In genomic region chr18:12376034-12376717, GRCh38 we compare ENCODE assay signal across 8 cellular contexts. TPM values are rescaled to one million over a fixed set of nuclear protein-coding genes. Genes with fewer than 3 reads are reported as not detected.
A peak's percentile ranks its signal among the peaks of the same experiment; 100 is the strongest.
DNase-seq lines count a peak whose midpoint lies in the region; ATAC-seq, FAIRE-seq and TF ChIP-seq lines count a peak whose summit lies in the region.

No MANE protein-coding gene starts in this region.

- BruUV-seq in Panc1 (replicated peaks; lab: Mats Ljungman, UMichigan), result TSS peak; percentile 76

- peak overlapping the region; percentile 79 for H3K4me2 ChIP-seq in A549

- peaks cover 2% of the 10 kb centered on the region; the same call in 1 of the 2 replicates for H3K36me3 ChIP-seq in Panc1 (ENCODE audit: control insufficient read depth, insufficient read depth, low read length)
- no peaks in the 10 kb centered on the region for H3K36me3 ChIP-seq in liver (ENCODE audit: control insufficient read depth in 4 of 4, insufficient read depth in 3 of 4, low read depth in 1 of 4, low read length in 3 of 4)
- no peaks in the 10 kb centered on the region for H3K36me3 ChIP-seq in transverse colon

- no peak for TF ChIP-seq RAD21 in A549 (conservative IDR thresholded peaks at IDR 0.05 in 1 of 2, IDR thresholded peaks at IDR 0.05 in 1 of 2)
- TF ChIP-seq RAD21 in liver (IDR thresholded peaks at IDR 0.05), result no peak

- H3K9me3 ChIP-seq in A549 (no peaks in the 10 kb centered on the region), Panc1 (ENCODE audit: control insufficient read depth, insufficient read depth, low read depth, low read length) (no peaks in the 10 kb centered on the region), liver (ENCODE audit: control insufficient read depth in 4 of 4, low read length in 3 of 4) (no peaks in the 10 kb centered on the region), transverse colon (no peaks in the 10 kb centered on the region)

- no peak for FAIRE-seq in A549 (lab: Jason Lieb, UNC)

- TF ChIP-seq EP300 in A549 (IDR thresholded peaks at IDR 0.05) (no peak), transverse colon (IDR thresholded peaks at IDR 0.05; ENCODE audit: low read depth) (no peak)

- intact Hi-C loops in Panc1 (cut with micrococcal nuclease; ENCODE audit: unreplicated experiment) (no loop called here), transverse colon (cut with DNase I; ENCODE audit: low total_unique reads) (loop anchor here (1.0 kb wide), 1 partner anchor 67 kb away; no protein-coding TSS in a partner anchor)

- in situ Hi-C loops in Panc1 (cut with HindIII; ENCODE audit: low pct_unique_long_range_greater_than_20kb, low sequenced_read_pairs), result no loop called here
- in situ Hi-C loops in transverse colon (cut with MboI; ENCODE audit: low pct_ligation_motif_present in 1 of 4, low pct_unique_long_range_greater_than_20kb in 1 of 4, low sequenced_read_pairs in 3 of 4), result loop anchor here (25.0 kb wide), 1 partner anchor 561 kb away; the partner anchor contains the start of gene SEH1L (in 4 of the 4)

- TF ChIP-seq POLR2A in A549 (IDR thresholded peaks at IDR 0.05; ENCODE audit: low read length) (no peak), transverse colon (IDR thresholded peaks at IDR 0.05) (no peak)

- DNase-seq in A549 (ENCODE audit: low read depth in 1 of 2, low spot score in 1 of 2) (peak in 1 of 2 experiments; percentile 14), Panc1 (ENCODE audit: low read depth, low spot score) (no peak), caudate nucleus (lab: John Stamatoyannopoulos, UW) (peak in 3 of 61 donors; percentile 26 to 45 (median 43)), transverse colon (peak; percentile 43)

- 15% methylated on average over 23 of the region's 38 CpGs for WGBS in A549 (ENCODE audit: missing lambda C conversion rate)
- WGBS in liver, result 14% methylated on average over 38 of the region's 38 CpGs
- WGBS in transverse colon (ENCODE audit: low coverage in 1 of 2), 2 donors, result 11 to 30% methylated on average over 3 to 38 of the region's 38 CpGs

- no peak for ATAC-seq in A549
- peak; percentile 4 for ATAC-seq in GM18517 (IDR thresholded peaks at IDR 0.05; ENCODE audit: unreplicated experiment)
- no peak for ATAC-seq in Panc1
- ATAC-seq in GM21515 (IDR thresholded peaks at IDR 0.05; ENCODE audit: unreplicated experiment), result no peak
- no peak for ATAC-seq in HG02938 (IDR thresholded peaks at IDR 0.05; ENCODE audit: unreplicated experiment)

- TF ChIP-seq CTCF in A549 (IDR thresholded peaks at IDR 0.05), result no peak
- no peak for TF ChIP-seq CTCF in Panc1 (IDR thresholded peaks at IDR 0.05)
- TF ChIP-seq CTCF in liver (IDR thresholded peaks at IDR 0.05; ENCODE audit: low read depth, low read length, missing input control), result no peak
- TF ChIP-seq CTCF in transverse colon (IDR thresholded peaks at IDR 0.05), result no peak

- H3K4me3 ChIP-seq in A549 (peak overlapping the region; percentile 76), Panc1 (ENCODE audit: low read depth in 2 of 2, low read length in 2 of 2) (peak overlapping the region; percentile 77 to 82), liver (ENCODE audit: low read depth in 1 of 3, low read length in 3 of 3) (peak overlapping the region; percentile 70 to 95 (median 81)), transverse colon (peak overlapping the region; percentile 74 to 87 (median 80))

- POLR2A ChIA-PET in A549 (lab: Yijun Ruan, JAX), result interaction anchor here (1.6 kb wide), 2 partner anchors 58 to 105 kb away, joined by 6 to 7 read pairs; no protein-coding TSS in a partner anchor
- POLR2A ChIA-PET in Panc1 (lab: Charles Lee), result interaction anchor here (0.6 to 1.6 kb wide), 3 partner anchors 14 to 31 kb away, joined by 3 to 8 read pairs (median 3); partner anchors contain the start of gene PRELID3A

- CTCF ChIA-PET in A549 (lab: Yijun Ruan, JAX) (interaction anchor here (1.0 to 1.9 kb wide), 3 partner anchors 15 to 49 kb away, joined by 3 to 6 read pairs (median 3); no protein-coding TSS in a partner anchor), Panc1 (lab: Charles Lee) (no interaction called here)

- H3K27ac ChIP-seq in A549, result peak overlapping the region; percentile 92 to 95
- peak overlapping the region; percentile 90 for H3K27ac ChIP-seq in Panc1 (ENCODE audit: low read length)
- peak overlapping the region; percentile 90 for H3K27ac ChIP-seq in caudate nucleus (ENCODE audit: low read depth, low read length)
- H3K27ac ChIP-seq in liver (ENCODE audit: low read depth in 1 of 2, low read length in 2 of 2), result peak overlapping the region; percentile 98
- H3K27ac ChIP-seq in transverse colon, result peak overlapping the region; percentile 100

- peak overlapping the region; percentile 51 to 97 for H3K9ac ChIP-seq in liver (ENCODE audit: low read depth in 1 of 2, low read length in 2 of 2)

- no peaks in the 10 kb centered on the region for H3K27me3 ChIP-seq in Panc1 (ENCODE audit: control insufficient read depth, insufficient read depth, low read length)
- H3K27me3 ChIP-seq in liver (ENCODE audit: control insufficient read depth in 4 of 4, insufficient read depth in 4 of 4, low read length in 3 of 4), result no peaks in the 10 kb centered on the region
- no peaks in the 10 kb centered on the region for H3K27me3 ChIP-seq in transverse colon

- peaks cover 9% of the 10 kb centered on the region; the same call in 1 of the 3 replicates for H3K4me1 ChIP-seq in A549
- H3K4me1 ChIP-seq in Panc1 (ENCODE audit: control insufficient read depth, insufficient read depth, low read length), result peaks cover 18% of the 10 kb centered on the region; the same call in 1 of the 2 replicates
- peaks cover 9 to 28% (median 14%) of the 10 kb centered on the region in 4 donors for H3K4me1 ChIP-seq in liver (ENCODE audit: control insufficient read depth in 4 of 4, insufficient read depth in 4 of 4, low read length in 3 of 4)
- peaks cover 33 to 56% (median 49%) of the 10 kb centered on the region in 4 donors for H3K4me1 ChIP-seq in transverse colon

TF ChIP-seq in A549, 52 proteins besides CTCF, POLR2A, EP300 and RAD21:
- no peak for TF ChIP-seq EHF (CRISPR knock-in tag; IDR thresholded peaks at IDR 0.05)

TF ChIP-seq in liver, 16 proteins besides CTCF, POLR2A, EP300 and RAD21:
- no peak for TF ChIP-seq JUND (IDR thresholded peaks at IDR 0.05)

RNA-seq across cellular contexts. Expression of gene AFG3L2, which starts 0.9 kb away (rescaled TPM):
- polyA plus RNA-seq in A549 (2011; rRNA removed) (36.5 and 56.4 TPM in 2 replicates), A549 (2017; fragmentation: RNase III; extraction: RNeasy Plus Mini Kit Qiagen cat#74134 plus additional on column Dnase treatment) (33.7 to 37.8 TPM (median 33.8 TPM) in 3 replicates), liver (10 to 100 TPM; 22.5 to 25.0 TPM)
- 22.8 and 23.3 TPM in 2 replicates for polyA plus RNA-seq in A549 (2012; cell fraction: cytosol; rRNA removed)
- polyA plus RNA-seq in A549 (2012; cell fraction: nucleus; rRNA removed), result 19.3 and 27.7 TPM in 2 replicates
- polyA minus RNA-seq in A549 (2011; rRNA and poly(A)+ RNA removed), result 25.9 and 28.7 TPM in 2 replicates
- total RNA-seq in Panc1 (2021; ENCODE audit: unreplicated experiment) (58.0 TPM), liver (10 to 100 TPM; 30.3 to 55.4 TPM), transverse colon (10 to 100 TPM; 74.1 to 95.6 (median 92.6) TPM)
- 32.6 TPM for polyA plus RNA-seq in Panc1 (2012; ENCODE audit: insufficient read length)

RNA-seq across cellular contexts. Expression of gene PRELID3A, which starts 31.6 kb away (rescaled TPM):
- polyA plus RNA-seq in A549 (2011; rRNA removed) (8.6 and 10.8 TPM in 2 replicates), A549 (2017; fragmentation: RNase III; extraction: RNeasy Plus Mini Kit Qiagen cat#74134 plus additional on column Dnase treatment) (10.0 to 10.4 TPM (median 10.3 TPM) in 3 replicates), liver (under 1 TPM in 1 of 2 donors, not detected in 1; 0.09 TPM)
- polyA plus RNA-seq in A549 (2012; cell fraction: cytosol; rRNA removed), result 8.9 and 10.0 TPM in 2 replicates
- 14.3 and 16.5 TPM in 2 replicates for polyA plus RNA-seq in A549 (2012; cell fraction: nucleus; rRNA removed)
- polyA minus RNA-seq in A549 (2011; rRNA and poly(A)+ RNA removed), result 1.2 and 2.4 TPM in 2 replicates
- total RNA-seq in Panc1 (2021; ENCODE audit: unreplicated experiment) (9.3 TPM), liver (under 1 TPM; 0.42 to 0.84 TPM), transverse colon (1 to 10 TPM in 3 of 4 donors, not detected in 1; 1.3 to 2.0 (median 1.8) TPM)
- polyA plus RNA-seq in Panc1 (2012; ENCODE audit: insufficient read length), result 8.3 TPM
